In genomic region chr3:152259480-152259879, GRCh38 we compare ENCODE assay signal across 12 cellular contexts. TPM values are rescaled to one million over a fixed set of nuclear protein-coding genes. Genes with fewer than 3 reads are reported as not detected.
DNase-seq lines count a peak whose midpoint lies in the region; ATAC-seq, FAIRE-seq and TF ChIP-seq lines count a peak whose summit lies in the region.
"Had no signal": no experiment of that assay in that cellular context is flagged by ENCODE, and none has a peak within 500 bp of the region (broad histone marks: within the 10 kb centered on the region; RNA-seq: fewer than 3 reads in every experiment).

No MANE protein-coding gene starts in this region.

- H3K4me3 ChIP-seq in HepG2 (replicated peaks in 1 of 3; ENCODE audit: insufficient read depth in 1 of 3, low read depth in 2 of 3, low read length in 3 of 3) = no peak overlapping the region; a peak in 1 of 6 replicates
- H3K4me3 ChIP-seq in right lobe of liver = no peak overlapping the region
- no peak overlapping the region for H3K4me3 ChIP-seq in naive thymus-derived CD4-positive, alpha-beta T cell (ENCODE audit: low read length)
- H3K4me3 ChIP-seq: testis had no signal

- H3K79me2 ChIP-seq in HepG2 (ENCODE audit: insufficient read depth, low read length) = no peaks in the 10 kb centered on the region

- no peak for FAIRE-seq in HepG2 (lab: Jason Lieb, UNC)
- FAIRE-seq: HTR-8/SVneo had no signal

- in situ Hi-C loops in HepG2 (cut with HindIII; ENCODE audit: extremely low pct_ligation_motif_present, low pct_unique_long_range_greater_than_20kb) = no loop called here

- no peaks in the 10 kb centered on the region for H4K20me1 ChIP-seq in HepG2 (ENCODE audit: insufficient read depth, low read length)

- H3K27me3 Mint-ChIP-seq in activated CD8-positive, alpha-beta T cell treated with anti-CD3 and anti-CD28 coated beads, Interleukin-2, amount 10 ng/mL, durations not matched to agents 7 days and 5 days (ENCODE audit: low read depth) = no peaks in the 10 kb centered on the region
- H3K27me3 Mint-ChIP-seq in naive thymus-derived CD4-positive, alpha-beta T cell = no peaks in the 10 kb centered on the region
- H3K27me3 Mint-ChIP-seq in Calu3 (ENCODE audit: unreplicated experiment) = no peaks in the 10 kb centered on the region

- H3K4me1 ChIP-seq in HepG2 (ENCODE audit: insufficient read depth, low read length) (peaks cover 35% of the 10 kb centered on the region), right lobe of liver (peaks cover 0 to 15% (median 0%) of the 10 kb centered on the region in 4 donors)
- peaks cover 72 to 81% of the 10 kb centered on the region in 2 donors for H3K4me1 ChIP-seq in naive thymus-derived CD4-positive, alpha-beta T cell (ENCODE audit: control insufficient read depth in 2 of 2, insufficient read depth in 2 of 2, low read length in 2 of 2)

- peak overlapping the region; percentile 83 for H3K27ac Mint-ChIP-seq in activated CD8-positive, alpha-beta T cell treated with anti-CD3 and anti-CD28 coated beads, Interleukin-2, amount 10 ng/mL, durations not matched to agents 7 days and 5 days
- H3K27ac Mint-ChIP-seq in naive thymus-derived CD4-positive, alpha-beta T cell = peak overlapping the region; percentile 72 to 99 (median 91)
- H3K27ac Mint-ChIP-seq in Calu3 (ENCODE audit: unreplicated experiment) = no peak overlapping the region

- no peak for TF ChIP-seq EP300 in HepG2 (IDR thresholded peaks at IDR 0.05; ENCODE audit: low read depth in 2 of 2, low read length in 2 of 2)
- no peak for TF ChIP-seq EP300 in HepG2 (CRISPR knock-in tag; IDR thresholded peaks at IDR 0.05; ENCODE audit: borderline replicate concordance)

- H3K9me3 ChIP-seq in HepG2 (ENCODE audit: low read length) = no peaks in the 10 kb centered on the region
- no peaks in the 10 kb centered on the region for H3K9me3 ChIP-seq in right lobe of liver
- H3K9me3 ChIP-seq in naive thymus-derived CD4-positive, alpha-beta T cell (ENCODE audit: control insufficient read depth in 2 of 3, low read length in 3 of 3) = no peaks in the 10 kb centered on the region
- H3K9me3 ChIP-seq: testis had no signal

- no peak overlapping the region for H2AFZ ChIP-seq in HepG2 (ENCODE audit: low read length)

- DNase-seq in HepG2 (ENCODE audit: low spot score) (no peak), right lobe of liver (no peak), HEK293T (ENCODE audit: extremely low spot score) (no peak), DMS53 (lab: John Stamatoyannopoulos, UW) (no peak), Calu3 (no peak), DMS79 (lab: John Stamatoyannopoulos, UW) (no peak)
- DNase-seq in activated CD8-positive, alpha-beta T cell treated with anti-CD3 and anti-CD28 coated beads, Interleukin-2, amount 10 ng/mL, durations not matched to agents 7 days and 5 days = no peak
- peak in 1 of 9 donors; percentile 11 for DNase-seq in naive thymus-derived CD4-positive, alpha-beta T cell
- DNase-seq: NCI-H82, Right ventricle myocardium superior, testis had no signal

- H3K9me3 Mint-ChIP-seq in activated CD8-positive, alpha-beta T cell treated with anti-CD3 and anti-CD28 coated beads, Interleukin-2, amount 10 ng/mL, durations not matched to agents 7 days and 5 days (ENCODE audit: insufficient read depth) = no peaks in the 10 kb centered on the region
- H3K9me3 Mint-ChIP-seq in naive thymus-derived CD4-positive, alpha-beta T cell = no peaks in the 10 kb centered on the region
- no peaks in the 10 kb centered on the region for H3K9me3 Mint-ChIP-seq in Calu3 (ENCODE audit: low read depth, unreplicated experiment)

- H3K27me3 ChIP-seq in HepG2 (ENCODE audit: control insufficient read depth in 1 of 2, insufficient read depth in 2 of 2, low read length in 2 of 2) (no peaks in the 10 kb centered on the region), right lobe of liver (no peaks in the 10 kb centered on the region)
- H3K27me3 ChIP-seq in naive thymus-derived CD4-positive, alpha-beta T cell (ENCODE audit: control insufficient read depth in 2 of 2, insufficient read depth in 2 of 2, low read length in 2 of 2) = no peaks in the 10 kb centered on the region
- H3K27me3 ChIP-seq: testis had no signal

- BruUV-seq in HepG2 (replicated peaks; lab: Mats Ljungman, UMichigan) (no TSS peak), Calu3 (replicated peaks; lab: Mats Ljungman, UMichigan) (no TSS peak)

- WGBS in HepG2 (ENCODE audit: low lambda C conversion rate) = 57% methylated on average over 2 of the region's 2 CpGs
- WGBS in right lobe of liver (ENCODE audit: insufficient coverage, low coverage, low lambda C conversion rate, missing lambda C conversion rate) = 56% methylated on average over 2 of the region's 2 CpGs

- CTCF ChIA-PET in HepG2 (lab: Yijun Ruan, JAX; ENCODE audit: low intra/inter-chr PET ratio, low total read pairs) (no interaction called here), HEK293T (lab: Yijun Ruan, JAX) (no interaction called here), Calu3 (lab: Charles Lee) (interaction anchor here (0.6 to 1.2 kb wide), 3 partner anchors 10 to 1601 kb away, joined by 3 to 11 read pairs (median 8); partner anchors contain the start of gene MBNL1)
- CTCF ChIA-PET in activated CD8-positive, alpha-beta T cell treated with anti-CD3 and anti-CD28 coated beads, Interleukin-2, amount 10 ng/mL, durations not matched to agents 7 days and 5 days (lab: Charles Lee) = interaction anchor here (0.8 to 3.5 kb wide), 9 partner anchors 9 to 980 kb away, joined by 3 to 14 read pairs (median 4); partner anchors contain the start of gene MBNL1
- CTCF ChIA-PET in naive thymus-derived CD4-positive, alpha-beta T cell (lab: Charles Lee) = interaction anchor here (1.0 to 3.2 kb wide), 5 partner anchors 8 to 74 kb away, joined by 3 to 16 read pairs (median 4); partner anchors contain the start of gene MBNL1

- intact Hi-C loops in HepG2 (cut with micrococcal nuclease; ENCODE audit: unreplicated experiment) (no loop called here), right lobe of liver (cut with DNase I) (no loop called here), Calu3 (cut with micrococcal nuclease; ENCODE audit: unreplicated experiment) (no loop called here)
- intact Hi-C loops in naive thymus-derived CD4-positive, alpha-beta T cell (cut with micrococcal nuclease) = loop anchor here in 1 of 2 donors (1.0 to 5.0 kb wide), 3 partner anchors 9 to 1057 kb away; partner anchors contain the start of genes GPR171 and MBNL1

- TF ChIP-seq RAD21 in HepG2 (CRISPR knock-in tag; IDR thresholded peaks at IDR 0.05) = no peak

- no peak overlapping the region for H3K27ac ChIP-seq in HepG2 (ENCODE audit: extremely low read length, insufficient read depth, low read length)
- H3K27ac ChIP-seq in right lobe of liver = no peak overlapping the region
- peak overlapping the region; percentile 83 for H3K27ac ChIP-seq in naive thymus-derived CD4-positive, alpha-beta T cell (ENCODE audit: low read depth, low read length)
- H3K27ac ChIP-seq: testis had no signal

- no peak for ATAC-seq in HepG2
- ATAC-seq in right lobe of liver = no peak
- ATAC-seq in activated CD8-positive, alpha-beta T cell treated with anti-CD3 and anti-CD28 coated beads, Interleukin-2, amount 10 ng/mL, durations not matched to agents 7 days and 5 days = no peak
- no peak for ATAC-seq in naive thymus-derived CD4-positive, alpha-beta T cell

- H3K36me3 ChIP-seq in HepG2 (replicated peaks in 1 of 2; ENCODE audit: control insufficient read depth in 1 of 2, insufficient read depth in 2 of 2, low read length in 2 of 2) (no peaks in the 10 kb centered on the region), right lobe of liver (no peaks in the 10 kb centered on the region)
- H3K36me3 ChIP-seq in naive thymus-derived CD4-positive, alpha-beta T cell (ENCODE audit: control insufficient read depth in 2 of 3, insufficient read depth in 3 of 3, low read length in 3 of 3) = no peaks in the 10 kb centered on the region

- H3K4me3 Mint-ChIP-seq in activated CD8-positive, alpha-beta T cell treated with anti-CD3 and anti-CD28 coated beads, Interleukin-2, amount 10 ng/mL, durations not matched to agents 7 days and 5 days = peak overlapping the region; percentile 61
- peak overlapping the region; percentile 51 to 87 (median 80) for H3K4me3 Mint-ChIP-seq in naive thymus-derived CD4-positive, alpha-beta T cell
- H3K4me3 Mint-ChIP-seq in Calu3 (ENCODE audit: low read depth, unreplicated experiment) = no peak overlapping the region

- H3K9ac ChIP-seq in HepG2 (ENCODE audit: insufficient read depth, low read depth, low read length) = no peak overlapping the region

- TF ChIP-seq CTCF in HepG2 (CRISPR knock-in tag; IDR thresholded peaks at IDR 0.05) (no peak), right lobe of liver (IDR thresholded peaks at IDR 0.05) (no peak), Calu3 (IDR thresholded peaks at IDR 0.05; ENCODE audit: unreplicated experiment) (no peak)

- H3K36me3 Mint-ChIP-seq in activated CD8-positive, alpha-beta T cell treated with anti-CD3 and anti-CD28 coated beads, Interleukin-2, amount 10 ng/mL, durations not matched to agents 7 days and 5 days (ENCODE audit: low read depth) = peaks cover 48% of the 10 kb centered on the region
- H3K36me3 Mint-ChIP-seq in naive thymus-derived CD4-positive, alpha-beta T cell = peaks cover 4 to 49% (median 14%) of the 10 kb centered on the region in 5 donors
- H3K36me3 Mint-ChIP-seq in Calu3 (ENCODE audit: insufficient read depth, unreplicated experiment) = peaks cover 7% of the 10 kb centered on the region

- POLR2A ChIA-PET in HepG2 (lab: Yijun Ruan, JAX) (interaction anchor here (1.1 to 1.4 kb wide), 2 partner anchors 9 to 17 kb away, joined by 5 to 11 read pairs; partner anchors contain the start of gene MBNL1), HEK293T (lab: Yijun Ruan, JAX) (interaction anchor here (1.1 kb wide), 1 partner anchor 9 kb away, joined by 3 read pairs; the partner anchor contains the start of gene MBNL1)
- POLR2A ChIA-PET in activated CD8-positive, alpha-beta T cell treated with anti-CD3 and anti-CD28 coated beads, Interleukin-2, amount 10 ng/mL, durations not matched to agents 7 days and 5 days (lab: Charles Lee) = interaction anchor here (1.5 to 10.0 kb wide), 5 partner anchors 9 to 55 kb away, joined by 3 to 163 read pairs (median 15); partner anchors contain the start of gene MBNL1
- POLR2A ChIA-PET in naive thymus-derived CD4-positive, alpha-beta T cell (lab: Charles Lee) = interaction anchor here (1.2 to 12.9 kb wide), 5 partner anchors 10 to 77 kb away, joined by 3 to 252 read pairs (median 168); partner anchors contain the start of gene MBNL1

- H3K4me2 ChIP-seq in HepG2 (ENCODE audit: low read depth, low read length) = 0 out of 2 replicates have a peak overlapping the region, but pooled peaks have one; percentile 19

- peaks cover 81% of the 10 kb centered on the region for H3K4me1 Mint-ChIP-seq in activated CD8-positive, alpha-beta T cell treated with anti-CD3 and anti-CD28 coated beads, Interleukin-2, amount 10 ng/mL, durations not matched to agents 7 days and 5 days (ENCODE audit: low read depth)
- peaks cover 69 to 98% (median 90%) of the 10 kb centered on the region in 7 donors for H3K4me1 Mint-ChIP-seq in naive thymus-derived CD4-positive, alpha-beta T cell
- peaks cover 30% of the 10 kb centered on the region for H3K4me1 Mint-ChIP-seq in Calu3 (ENCODE audit: low read depth, unreplicated experiment)

- TF ChIP-seq POLR2A in HepG2 (IDR thresholded peaks at IDR 0.05; ENCODE audit: insufficient read depth in 1 of 2, low read depth in 2 of 2, low read length in 2 of 2) (no peak), right lobe of liver (IDR thresholded peaks at IDR 0.05) (no peak)

RNA-seq across cellular contexts. Expression of gene MBNL1, which starts 9.2 kb away (rescaled TPM):
- total RNA-seq in HepG2 (2016; rRNA removed; fragmentation: Illumina TruSeq; extraction: Trizol) (55.4 TPM in 2 replicates), right lobe of liver (10 to 100 TPM; 49.9 to 89.6 (median 63.2) TPM), Calu3 (2022) (164 and 183 TPM in 2 replicates)
- total RNA-seq in HepG2 (2016; cell fraction: cytosol; rRNA removed; fragmentation: Illumina TruSeq; extraction: Trizol; ENCODE audit: low read depth) = 8.2 and 11.3 TPM in 2 replicates
- total RNA-seq in HepG2 (2016; cell fraction: insoluble cytoplasmic fraction; rRNA removed; fragmentation: Illumina TruSeq; extraction: Trizol) = 50.3 and 56.4 TPM in 2 replicates
- total RNA-seq in HepG2 (2016; cell fraction: membrane; rRNA removed; fragmentation: Illumina TruSeq; extraction: Trizol) = 19.1 and 21.6 TPM in 2 replicates
- total RNA-seq in HepG2 (2016; cell fraction: nucleus; rRNA removed; fragmentation: Illumina TruSeq; extraction: Trizol) = 106 and 117 TPM in 2 replicates
- 19.3 and 27.1 TPM in 2 replicates for polyA plus RNA-seq in HepG2 (2011; rRNA removed)
- polyA plus RNA-seq in HepG2 (2011; cell fraction: cytosol; rRNA removed) = 23.1 and 24.2 TPM in 2 replicates
- polyA plus RNA-seq in HepG2 (2011; cell fraction: nucleus; rRNA removed) = 28.6 and 31.4 TPM in 2 replicates
- 16.4 and 17.7 TPM in 2 replicates for polyA plus RNA-seq in HepG2 (2012)
- polyA plus RNA-seq in HepG2 (2016; cell fraction: cytosol; fragmentation: Illumina TruSeq; extraction: Trizol; ENCODE audit: low read depth) = 1.4 and 1.5 TPM in 2 replicates
- 35.7 and 36.6 TPM in 2 replicates for polyA plus RNA-seq in HepG2 (2016; cell fraction: insoluble cytoplasmic fraction; fragmentation: Illumina TruSeq; extraction: Trizol; ENCODE audit: low read depth)
- 6.8 TPM in 2 replicates for polyA plus RNA-seq in HepG2 (2016; cell fraction: membrane; fragmentation: Illumina TruSeq; extraction: Trizol; ENCODE audit: low read depth)
- 41.8 and 44.0 TPM in 2 replicates for polyA plus RNA-seq in HepG2 (2016; cell fraction: nucleus; fragmentation: Illumina TruSeq; extraction: Trizol; ENCODE audit: insufficient read depth, low read depth)
- 130 and 203 TPM in 2 replicates for polyA minus RNA-seq in HepG2 (2011; rRNA and poly(A)+ RNA removed; ENCODE audit: low replicate concordance)
- 59.9 and 63.4 TPM in 2 replicates for polyA minus RNA-seq in HepG2 (2011; cell fraction: cytosol; rRNA and poly(A)+ RNA removed)
- 167 and 169 TPM in 2 replicates for polyA minus RNA-seq in HepG2 (2011; cell fraction: nucleus; rRNA and poly(A)+ RNA removed)
- 100 to 1,000 TPM; 469 to 504 TPM for total RNA-seq in activated CD8-positive, alpha-beta T cell treated with anti-CD3 and anti-CD28 coated beads, Interleukin-2, amount 10 ng/mL, durations not matched to agents 7 days and 5 days
- total RNA-seq in naive thymus-derived CD4-positive, alpha-beta T cell = 100 to 1,000 TPM; 459 to 675 (median 508) TPM
- 100 to 1,000 TPM; 371 to 389 TPM for polyA plus RNA-seq in naive thymus-derived CD4-positive, alpha-beta T cell

Comparison
In these comparisons a context has a peak if more than half of its experiments do, and no peak if none do; other contexts are left out.
1. CTCF ChIA-PET loops: an anchor here in activated CD8-positive, alpha-beta T cell treated with anti-CD3 and anti-CD28 coated beads, Interleukin-2, amount 10 ng/mL, durations not matched to agents 7 days and 5 days (0.8 to 3.5 kb wide), naive thymus-derived CD4-positive, alpha-beta T cell (1.0 to 3.2 kb wide) and Calu3 (0.6 to 1.2 kb wide); none called in HepG2 and HEK293T.